Comparison of ENCODE assay signal across 13 cellular contexts in genomic region chr6:113848280-113848679, GRCh38. TPM values are rescaled to one million over a fixed set of nuclear protein-coding genes. Genes with fewer than 3 reads are reported as not detected.
DNase-seq lines count a peak whose midpoint lies in the region; ATAC-seq, FAIRE-seq and TF ChIP-seq lines count a peak whose summit lies in the region.
"Had no signal": no experiment of that assay in that cellular context is flagged by ENCODE, and none has a peak within 500 bp of the region (broad histone marks: within the 10 kb centered on the region; RNA-seq: fewer than 3 reads in every experiment).

No MANE protein-coding gene starts in this region.

- intact Hi-C loops in PC-9 (cut with micrococcal nuclease; ENCODE audit: unreplicated experiment) (no loop called here), GM12878 (cut with micrococcal nuclease; ENCODE audit: unreplicated experiment) (no loop called here)

- BruUV-seq in PC-9 (replicated peaks; lab: Mats Ljungman, UMichigan) (no TSS peak), GM12878 (replicated peaks; lab: Mats Ljungman, UMichigan) (no TSS peak)

- no peaks in the 10 kb centered on the region for H4K20me1 ChIP-seq in DND-41 (ENCODE audit: insufficient read depth, low read length)
- H4K20me1 ChIP-seq in PC-9 (ENCODE audit: insufficient read depth), result no peaks in the 10 kb centered on the region
- H4K20me1 ChIP-seq in GM12878 (ENCODE audit: control insufficient read depth, insufficient read depth), result no peaks in the 10 kb centered on the region
- no peaks in the 10 kb centered on the region for H4K20me1 ChIP-seq in smooth muscle cell (ENCODE audit: low read depth)
- H4K20me1 ChIP-seq: BLaER1 treated with 17β-estradiol and CSF1 and Interleukin-3, amounts not matched to agents 10 nM and 100 nM had no signal

- H3K9me2 ChIP-seq in PC-9 (ENCODE audit: insufficient read depth), result no peaks in the 10 kb centered on the region

- H3K27me3 ChIP-seq in DND-41 (ENCODE audit: insufficient read depth, low read length, poor library complexity) (no peaks in the 10 kb centered on the region), PC-9 (ENCODE audit: insufficient read depth, low read depth) (no peaks in the 10 kb centered on the region), GM12878 (replicated peaks in 1 of 2; ENCODE audit: control insufficient read depth in 2 of 2, insufficient read depth in 2 of 2, low read length in 1 of 2) (no peaks in the 10 kb centered on the region; a peak in 1 of 4 replicates), smooth muscle cell (ENCODE audit: low read depth) (no peaks in the 10 kb centered on the region)

- POLR2A ChIA-PET in PC-9 (lab: Charles Lee; ENCODE audit: unreplicated experiment), result no interaction called here
- POLR2A ChIA-PET in GM12878 (lab: Charles Lee), result no interaction called here

- DNase-seq in DND-41 (no peak), PC-9 (no peak), GM12878 (ENCODE audit: low read depth, low spot score) (no peak), smooth muscle cell (lab: John Stamatoyannopoulos, UW; ENCODE audit: unreplicated experiment) (no peak), DMS114 treated with DMSO at 0.1 percent for 48 hours (lab: John Stamatoyannopoulos, UW; ENCODE audit: unreplicated experiment) (no peak), NCI-H446 (lab: John Stamatoyannopoulos, UW) (no peak), coronary artery (ENCODE audit: low spot score) (no peak)
- DNase-seq: ACHN; CD4-positive, CD25-positive, alpha-beta regulatory T cell; GF-D8; GM23248 had no signal

- H2AFZ ChIP-seq in DND-41 (ENCODE audit: low read depth, low read length) (no peak overlapping the region), PC-9 (0 out of 2 replicates have a peak overlapping the region, but pooled peaks have one; percentile 14), GM12878 (ENCODE audit: control insufficient read depth, low read depth, low read length) (no peak overlapping the region), smooth muscle cell (ENCODE audit: low read depth) (no peak overlapping the region)
- H2AFZ ChIP-seq: GM23248 had no signal

- no peak overlapping the region for H3K27ac ChIP-seq in DND-41 (ENCODE audit: low read length)
- H3K27ac ChIP-seq in PC-9, result no peak overlapping the region
- no peak overlapping the region for H3K27ac ChIP-seq in GM12878 (ENCODE audit: control insufficient read depth, insufficient read depth)
- H3K27ac ChIP-seq in smooth muscle cell (ENCODE audit: low read depth), result peak overlapping the region; percentile 16
- no peak overlapping the region for H3K27ac ChIP-seq in coronary artery
- H3K27ac ChIP-seq: BLaER1 treated with 17β-estradiol and CSF1 and Interleukin-3, amounts not matched to agents 10 nM and 100 nM; GM23248 had no signal

- H3K9me3 ChIP-seq in DND-41 (ENCODE audit: insufficient read depth, low read length, severe bottlenecking), result no peaks in the 10 kb centered on the region
- H3K9me3 ChIP-seq in PC-9 (ENCODE audit: insufficient read depth, low read depth), result no peaks in the 10 kb centered on the region
- H3K9me3 ChIP-seq in GM12878 (replicated peaks; ENCODE audit: control insufficient read depth, insufficient read depth, low read length), result no peaks in the 10 kb centered on the region
- no peaks in the 10 kb centered on the region for H3K9me3 ChIP-seq in smooth muscle cell (replicated peaks; ENCODE audit: low read depth)
- H3K9me3 ChIP-seq: BLaER1 treated with 17β-estradiol and CSF1 and Interleukin-3, amounts not matched to agents 10 nM and 100 nM had no signal

- CTCF ChIA-PET in PC-9 (lab: Charles Lee) (no interaction called here), GM12878 (lab: Yijun Ruan, JAX) (interaction anchor here (1.3 kb wide), 1 partner anchor 31 kb away, joined by 3 read pairs; no protein-coding TSS in a partner anchor)

- RAD21 ChIA-PET in GM12878 (lab: Charles Lee; ENCODE audit: unreplicated experiment), result no interaction called here

- peaks cover 25% of the 10 kb centered on the region for H3K4me1 ChIP-seq in DND-41 (ENCODE audit: insufficient read depth, low read length)
- peaks cover 4% of the 10 kb centered on the region for H3K4me1 ChIP-seq in PC-9 (replicated peaks; ENCODE audit: insufficient read depth)
- no peaks in the 10 kb centered on the region for H3K4me1 ChIP-seq in GM12878 (ENCODE audit: control insufficient read depth, insufficient read depth, low read length)
- peaks cover 4% of the 10 kb centered on the region for H3K4me1 ChIP-seq in smooth muscle cell (ENCODE audit: low read depth)

- in situ Hi-C loops in GM12878 (cut with MboI), result no loop called here

- no peak for TF ChIP-seq RAD21 in GM12878 (IDR thresholded peaks at IDR 0.05; ENCODE audit: insufficient read depth, low read depth, low read length)

- H3F3A ChIP-seq in PC-9 (ENCODE audit: insufficient read depth, low read depth) (no peaks in the 10 kb centered on the region), smooth muscle cell (ENCODE audit: low read depth) (no peaks in the 10 kb centered on the region)

- no peak overlapping the region for H3K4me2 ChIP-seq in DND-41 (ENCODE audit: insufficient read depth, low read length)
- H3K4me2 ChIP-seq in PC-9, result no peak overlapping the region
- H3K4me2 ChIP-seq in GM12878 (ENCODE audit: control insufficient read depth, insufficient read depth), result no peak overlapping the region
- H3K4me2 ChIP-seq in smooth muscle cell, result no peak overlapping the region

- H3K79me2 ChIP-seq in DND-41 (ENCODE audit: insufficient read depth, low read length) (no peaks in the 10 kb centered on the region), PC-9 (ENCODE audit: low read depth) (no peaks in the 10 kb centered on the region), GM12878 (ENCODE audit: control insufficient read depth, insufficient read depth, low read length) (no peaks in the 10 kb centered on the region), smooth muscle cell (ENCODE audit: low read depth) (no peaks in the 10 kb centered on the region)

- H3K36me3 ChIP-seq in DND-41 (ENCODE audit: insufficient read depth, low read length), result no peaks in the 10 kb centered on the region
- H3K36me3 ChIP-seq in PC-9 (ENCODE audit: low read depth), result no peaks in the 10 kb centered on the region
- H3K36me3 ChIP-seq in GM12878 (ENCODE audit: control insufficient read depth in 2 of 2, insufficient read depth in 2 of 2, low read length in 1 of 2), result no peaks in the 10 kb centered on the region
- H3K36me3 ChIP-seq in smooth muscle cell (ENCODE audit: low read depth), result no peaks in the 10 kb centered on the region
- H3K36me3 ChIP-seq: BLaER1 treated with 17β-estradiol and CSF1 and Interleukin-3, amounts not matched to agents 10 nM and 100 nM had no signal

- peak; percentile 63 for ATAC-seq in DND-41 (ENCODE audit: insufficient read depth, low read depth)
- ATAC-seq in GM12878, result no peak

- H3K9ac ChIP-seq in DND-41 (ENCODE audit: low read depth, low read length) (no peak overlapping the region), GM12878 (ENCODE audit: control insufficient read depth, insufficient read depth, low read length) (no peak overlapping the region), smooth muscle cell (ENCODE audit: low read depth) (no peak overlapping the region)
- H3K9ac ChIP-seq: BLaER1 treated with 17β-estradiol and CSF1 and Interleukin-3, amounts not matched to agents 10 nM and 100 nM; GM23248 had no signal

- FAIRE-seq in GM12878 (lab: Jason Lieb, UNC), result peak; percentile 54
- FAIRE-seq: H54 had no signal

- H3K4me3 ChIP-seq in DND-41 (ENCODE audit: low read depth in 1 of 2, low read length in 2 of 2), result no peak overlapping the region
- H3K4me3 ChIP-seq in PC-9, result no peak overlapping the region
- no peak overlapping the region for H3K4me3 ChIP-seq in GM12878
- H3K4me3 ChIP-seq in smooth muscle cell, result no peak overlapping the region
- H3K4me3 ChIP-seq in coronary artery, result no peak overlapping the region
- H3K4me3 ChIP-seq: BLaER1 treated with 17β-estradiol and CSF1 and Interleukin-3, amounts not matched to agents 10 nM and 100 nM; GM23248 had no signal

- TF ChIP-seq POLR2A in GM12878 (IDR thresholded peaks at IDR 0.05; ENCODE audit: low read depth, low read length), result no peak

- SMC1A ChIA-PET in GM12878 (lab: Charles Lee; ENCODE audit: uncharacterized antibody, unreplicated experiment), result no interaction called here

- TF ChIP-seq EP300 in GM12878 (IDR thresholded peaks at IDR 0.05; ENCODE audit: borderline replicate concordance in 1 of 2, control insufficient read depth in 1 of 2, low read depth in 2 of 2, low read length in 2 of 2), result no peak

- TF ChIP-seq CTCF in DND-41 (IDR thresholded peaks at IDR 0.05; ENCODE audit: borderline replicate concordance, extremely low read depth, low read length, poor library complexity, severe bottlenecking) (no peak), PC-9 (conservative IDR thresholded peaks at IDR 0.05) (no peak), GM12878 (IDR thresholded peaks at IDR 0.05 in 2 of 3, conservative IDR thresholded peaks at IDR 0.05 in 1 of 3; ENCODE audit: control insufficient read depth in 2 of 3, extremely low read depth in 1 of 3, insufficient read depth in 1 of 3, low read depth in 3 of 3, low read length in 3 of 3) (no peak), smooth muscle cell (IDR thresholded peaks at IDR 0.05; ENCODE audit: borderline replicate concordance, insufficient read depth, poor library complexity, severe bottlenecking) (no peak), coronary artery (IDR thresholded peaks at IDR 0.05) (no peak)

TF ChIP-seq in GM12878, 131 proteins besides CTCF, POLR2A, EP300 and RAD21 (continues in another document):
- TF ChIP-seq YBX1 (IDR thresholded peaks at IDR 0.05) (no peak), MYB (IDR thresholded peaks at IDR 0.05; ENCODE audit: borderline replicate concordance, low read depth, low read length) (no peak), NFXL1 (IDR thresholded peaks at IDR 0.05; ENCODE audit: borderline replicate concordance) (no peak)

RNA-seq across cellular contexts. Expression of gene MARCKS, which starts 8.9 kb away (rescaled TPM):
- total RNA-seq in PC-9 (2021), result 93.2 and 106 TPM in 2 replicates
- 82.3 and 93.5 TPM in 2 replicates for total RNA-seq in GM12878 (2013; cell fraction: nucleolus; rRNA removed)
- total RNA-seq in GM12878 (2014; rRNA removed), result 117 and 126 TPM in 2 replicates
- total RNA-seq in GM12878 (2014; rRNA removed; fragmentation: Illumina TruSeq; extraction: Trizol), result 66.9 and 69.3 TPM in 2 replicates
- 164 and 172 TPM in 2 replicates for total RNA-seq in GM12878 (2021)
- 21.0 TPM for polyA plus RNA-seq in GM12878 (2011; ENCODE audit: low read depth)
- 133 and 179 TPM in 2 replicates for polyA plus RNA-seq in GM12878 (2011; rRNA removed)
- polyA plus RNA-seq in GM12878 (2011; cell fraction: cytosol; rRNA removed), result 34.8 and 36.8 TPM in 2 replicates
- 35.8 and 51.3 TPM in 2 replicates for polyA plus RNA-seq in GM12878 (2011; cell fraction: nucleus; rRNA removed)
- 63.3 and 74.6 TPM in 2 replicates for polyA plus RNA-seq in GM12878 (2012)
- polyA plus RNA-seq in GM12878 (2014; fragmentation: Illumina TruSeq; extraction: Trizol), result 57.9 and 75.6 TPM in 2 replicates
- polyA plus RNA-seq in GM12878 (2014; fragmentation: Nextera tagmentation; extraction: Ambion mirVana), result 100 to 1,000 TPM in 1 of 2 experiments, 10 to 100 TPM in 1; 80.6 to 134 TPM
- 68.4 and 78.4 TPM in 2 replicates for polyA plus RNA-seq in GM12878 (2014; rRNA removed)
- polyA plus RNA-seq in GM12878 (2016; fragmentation: Nextera tagmentation; extraction: Ambion mirVana), result 10 to 100 TPM; 29.0 to 42.6 TPM
- polyA minus RNA-seq in GM12878 (2011; rRNA and poly(A)+ RNA removed), result 36.7 and 43.4 TPM in 2 replicates
- 43.2 and 45.2 TPM in 2 replicates for polyA minus RNA-seq in GM12878 (2011; cell fraction: cytosol; rRNA and poly(A)+ RNA removed)
- polyA minus RNA-seq in GM12878 (2011; cell fraction: nucleus; rRNA and poly(A)+ RNA removed), result 28.7 and 43.7 TPM in 2 replicates
- 206 and 217 TPM in 2 replicates for total RNA-seq in smooth muscle cell
- 157 and 172 TPM in 2 replicates for polyA plus RNA-seq in smooth muscle cell
- total RNA-seq: CD4-positive, CD25-positive, alpha-beta regulatory T cell had no signal
